In the genomic region with DNA sequence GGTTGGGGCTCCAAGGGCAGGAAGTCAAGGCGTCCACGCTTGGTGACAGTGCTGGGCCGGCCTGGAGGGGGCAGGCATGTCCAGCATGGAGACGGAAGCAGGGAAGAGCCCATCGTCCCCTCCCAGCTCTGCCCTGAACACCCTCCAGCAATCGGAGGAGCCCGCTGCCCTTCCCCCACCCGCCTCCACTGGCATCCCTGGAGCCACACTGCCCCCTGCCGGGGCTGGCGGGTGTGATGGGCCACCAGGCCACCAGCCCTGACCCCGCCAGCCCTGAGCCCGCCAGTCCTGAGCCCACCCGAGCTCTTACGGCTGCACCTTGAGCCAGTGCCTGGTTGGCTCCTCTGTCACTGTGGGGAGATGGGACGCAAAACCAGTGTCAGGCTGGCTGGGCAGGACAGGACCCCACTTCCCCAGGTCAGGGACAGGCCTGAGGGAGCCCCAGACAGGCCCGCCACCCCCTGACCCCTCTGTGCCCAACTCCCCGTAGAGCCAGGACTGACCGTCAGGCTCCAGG, we compare ENCODE assay signal across 9 cellular contexts. TPM values are rescaled to one million over a fixed set of nuclear protein-coding genes. Genes with fewer than 3 reads are reported as not detected.
DNase-seq lines count a peak whose midpoint lies in the region; ATAC-seq, FAIRE-seq and TF ChIP-seq lines count a peak whose summit lies in the region.
"Had no signal": no experiment of that assay in that cellular context is flagged by ENCODE, and none has a peak within 500 bp of the region (broad histone marks: within the 10 kb centered on the region; RNA-seq: fewer than 3 reads in every experiment).

No MANE protein-coding gene starts in this region.

- peaks cover 3% of the 10 kb centered on the region for H3F3A ChIP-seq in neural progenitor cell (ENCODE audit: low read depth)

- peak; percentile 28 to 41 for ATAC-seq in activated T-cell treated with anti-CD3 and anti-CD28 coated beads, Interleukin-2, amount 50 U/mL, for 72 hours (replicated peaks in 1 of 2)
- ATAC-seq in GM19324 (IDR thresholded peaks at IDR 0.05; ENCODE audit: low FRiP score, unreplicated experiment) = no peak

- H3K4me1 Mint-ChIP-seq in Caco-2 (ENCODE audit: low read depth, unreplicated experiment) (peaks cover 7% of the 10 kb centered on the region), neural progenitor cell (peaks cover 25% of the 10 kb centered on the region)
- peaks cover 8% of the 10 kb centered on the region for H3K4me1 Mint-ChIP-seq in activated T-cell treated with anti-CD3 and anti-CD28 coated beads, Interleukin-2, amount 50 U/mL, for 72 hours (ENCODE audit: low read depth)

- TF ChIP-seq POLR2A in stomach (IDR thresholded peaks at IDR 0.05) = no peak

- H3K27me3 Mint-ChIP-seq in Caco-2 (ENCODE audit: insufficient read depth, unreplicated experiment) (no peaks in the 10 kb centered on the region), neural progenitor cell (ENCODE audit: insufficient read depth, low read depth) (peaks cover 12% of the 10 kb centered on the region)
- peaks cover 7% of the 10 kb centered on the region for H3K27me3 Mint-ChIP-seq in activated T-cell treated with anti-CD3 and anti-CD28 coated beads, Interleukin-2, amount 50 U/mL, for 72 hours (ENCODE audit: low read depth)

- H4K20me1 ChIP-seq in neural progenitor cell (ENCODE audit: low read depth) = peaks cover 15% of the 10 kb centered on the region

- CTCF ChIA-PET in Caco-2 (lab: Charles Lee) = interaction anchor here (0.6 to 1.5 kb wide), 6 partner anchors 13 to 430 kb away, joined by 3 to 9 read pairs (median 4); partner anchors contain the start of gene ZNF778

- FAIRE-seq in RCC 7860 (lab: Jason Lieb, UNC) = no peak

- no peaks in the 10 kb centered on the region for H3K79me2 ChIP-seq in neural progenitor cell (ENCODE audit: low read depth)

- H3K27ac ChIP-seq in neural progenitor cell (no peak overlapping the region), stomach (no peak overlapping the region)

- H3K9me3 ChIP-seq in Caco-2 (no peaks in the 10 kb centered on the region), neural progenitor cell (ENCODE audit: low read depth) (no peaks in the 10 kb centered on the region), stomach (no peaks in the 10 kb centered on the region)

- H3K27ac Mint-ChIP-seq in Caco-2 (ENCODE audit: unreplicated experiment) (no peak overlapping the region), neural progenitor cell (no peak overlapping the region)
- no peak overlapping the region for H3K27ac Mint-ChIP-seq in activated T-cell treated with anti-CD3 and anti-CD28 coated beads, Interleukin-2, amount 50 U/mL, for 72 hours

- H3K27me3 ChIP-seq in Caco-2 (replicated peaks; ENCODE audit: control insufficient read depth, insufficient read depth, low read length) (peaks cover 2% of the 10 kb centered on the region), neural progenitor cell (peaks cover 41% of the 10 kb centered on the region), stomach (peaks cover 0 to 90% (median 50%) of the 10 kb centered on the region in 3 donors)

- no peak overlapping the region for H3K4me3 ChIP-seq in Caco-2 (ENCODE audit: low read depth, low read length)
- H3K4me3 ChIP-seq in fibroblast of the aortic adventitia (ENCODE audit: low read depth, low read length) = no peak overlapping the region
- no peak overlapping the region for H3K4me3 ChIP-seq in neural progenitor cell
- no peak overlapping the region for H3K4me3 ChIP-seq in stomach

- no peak for TF ChIP-seq EP300 in stomach (IDR thresholded peaks at IDR 0.05)

- H3K36me3 Mint-ChIP-seq in Caco-2 (ENCODE audit: insufficient read depth, unreplicated experiment) (no peaks in the 10 kb centered on the region), neural progenitor cell (no peaks in the 10 kb centered on the region)
- H3K36me3 Mint-ChIP-seq in activated T-cell treated with anti-CD3 and anti-CD28 coated beads, Interleukin-2, amount 50 U/mL, for 72 hours (ENCODE audit: insufficient read depth in 2 of 2) = no peaks in the 10 kb centered on the region

- TF ChIP-seq CTCF in Caco-2 (IDR thresholded peaks at IDR 0.05; ENCODE audit: insufficient read depth in 1 of 2, low read depth in 1 of 2, low read length in 1 of 2, severe bottlenecking in 1 of 2, unreplicated experiment in 1 of 2) (peak; percentile 87), fibroblast of the aortic adventitia (IDR thresholded peaks at IDR 0.05; ENCODE audit: insufficient read depth, low read length) (peak; percentile 83), neural progenitor cell (IDR thresholded peaks at IDR 0.05) (peak; percentile 87), stomach (IDR thresholded peaks at IDR 0.05) (peak in 5 of 7 experiments; percentile 60 to 93 (median 88))

- H3K36me3 ChIP-seq in Caco-2 (ENCODE audit: control insufficient read depth, insufficient read depth, low read length) = no peaks in the 10 kb centered on the region
- H3K36me3 ChIP-seq in neural progenitor cell = no peaks in the 10 kb centered on the region
- no peaks in the 10 kb centered on the region for H3K36me3 ChIP-seq in stomach

- peak overlapping the region; percentile 34 for H2AFZ ChIP-seq in neural progenitor cell (replicated peaks)

- no peak overlapping the region for H3K9ac ChIP-seq in neural progenitor cell

- WGBS in stomach, 5 donors = 12 to 70% (median 19%) methylated on average over 3 to 18 of the region's 18 CpGs

- intact Hi-C loops in Caco-2 (cut with micrococcal nuclease; ENCODE audit: unreplicated experiment) (loop anchor here (2.0 to 10.0 kb wide), 2 partner anchors 223 to 351 kb away; no protein-coding TSS in a partner anchor), stomach (cut with DNase I; ENCODE audit: low total_unique reads) (loop anchor here (5.0 kb wide), 1 partner anchor 225 kb away; no protein-coding TSS in a partner anchor)

- BruUV-seq in Caco-2 (replicated peaks; lab: Mats Ljungman, UMichigan) = no TSS peak

- peaks cover 19% of the 10 kb centered on the region for H3K4me1 ChIP-seq in Caco-2
- H3K4me1 ChIP-seq in neural progenitor cell = peaks cover 18% of the 10 kb centered on the region
- H3K4me1 ChIP-seq in stomach = peaks cover 23 to 32% (median 29%) of the 10 kb centered on the region in 4 donors

- no peak overlapping the region for H3K4me3 Mint-ChIP-seq in Caco-2 (ENCODE audit: unreplicated experiment)
- no peak overlapping the region for H3K4me3 Mint-ChIP-seq in activated T-cell treated with anti-CD3 and anti-CD28 coated beads, Interleukin-2, amount 50 U/mL, for 72 hours
- no peak overlapping the region for H3K4me3 Mint-ChIP-seq in neural progenitor cell

- POLR2A ChIA-PET in Caco-2 (lab: Charles Lee) = interaction anchor here (0.6 kb wide), 1 partner anchor 239 kb away, joined by 3 read pairs; no protein-coding TSS in a partner anchor

- DNase-seq in Caco-2 = peak; percentile 83 to 93
- peak; percentile 99 for DNase-seq in HuH-7 (ENCODE audit: low spot score)
- DNase-seq in RCC 7860 (ENCODE audit: low spot score) = peak; percentile 70
- DNase-seq in activated T-cell treated with anti-CD3 and anti-CD28 coated beads, Interleukin-2, amount 50 U/mL, for 72 hours = peak; percentile 90 to 97
- peak; percentile 67 for DNase-seq in fibroblast of the aortic adventitia (ENCODE audit: low read depth)
- DNase-seq in neural progenitor cell (ENCODE audit: low spot score) = peak; percentile 97
- peak; percentile 90 for DNase-seq in stomach

- no peaks in the 10 kb centered on the region for H3K9me3 Mint-ChIP-seq in Caco-2 (ENCODE audit: unreplicated experiment)
- no peaks in the 10 kb centered on the region for H3K9me3 Mint-ChIP-seq in activated T-cell treated with anti-CD3 and anti-CD28 coated beads, Interleukin-2, amount 50 U/mL, for 72 hours
- H3K9me3 Mint-ChIP-seq in neural progenitor cell = no peaks in the 10 kb centered on the region

- H3K4me2 ChIP-seq in neural progenitor cell = no peak overlapping the region

RNA-seq across cellular contexts. Expression of gene CDH15, which starts 4.1 kb away (rescaled TPM):
- total RNA-seq in Caco-2 (2022) (not detected in 2 replicates), fibroblast of the aortic adventitia (ENCODE audit: low replicate concordance) (0.09 TPM in 1 of 2 replicates, not detected in the other), neural progenitor cell (ENCODE audit: low replicate concordance) (not detected in 2 replicates), stomach (not detected)
- total RNA-seq in activated T-cell treated with anti-CD3 and anti-CD28 coated beads, Interleukin-2, amount 50 U/mL, for 72 hours = not detected
- polyA plus RNA-seq in stomach = under 1 TPM in 2 of 3 donors, not detected in 1; 0.20 to 0.31 TPM
- total RNA-seq: activated CD8-positive, alpha-beta memory T cell treated with anti-CD3 and anti-CD28 coated beads for 36 hours had no signal

RNA-seq across cellular contexts. Expression of gene SLC22A31, which starts 32.9 kb away (rescaled TPM):
- 4.9 and 6.7 TPM in 2 replicates for total RNA-seq in Caco-2 (2022)
- total RNA-seq in activated T-cell treated with anti-CD3 and anti-CD28 coated beads, Interleukin-2, amount 50 U/mL, for 72 hours = 1 to 10 TPM; 1.3 to 1.6 TPM
- not detected in 2 replicates for total RNA-seq in fibroblast of the aortic adventitia (ENCODE audit: low replicate concordance)
- total RNA-seq in neural progenitor cell (ENCODE audit: low replicate concordance) = 0.87 TPM in 1 of 2 replicates, not detected in the other
- 1 to 10 TPM in 1 of 5 donors, not detected in 4; 2.7 TPM for total RNA-seq in stomach
- polyA plus RNA-seq in stomach = 1 to 10 TPM; 1.4 to 6.4 (median 3.0) TPM
- total RNA-seq: activated CD8-positive, alpha-beta memory T cell treated with anti-CD3 and anti-CD28 coated beads for 36 hours had no signal

RNA-seq across cellular contexts. Expression of gene ZNF778, which starts 50.0 kb away (rescaled TPM):
- total RNA-seq in Caco-2 (2022) (13.1 and 18.1 TPM in 2 replicates), fibroblast of the aortic adventitia (ENCODE audit: low replicate concordance) (8.0 and 13.8 TPM in 2 replicates), neural progenitor cell (ENCODE audit: low replicate concordance) (21.5 and 26.1 TPM in 2 replicates), stomach (10 to 100 TPM in 1 of 5 donors, 1 to 10 TPM in 4; 4.1 to 11.7 (median 4.9) TPM)
- total RNA-seq in activated T-cell treated with anti-CD3 and anti-CD28 coated beads, Interleukin-2, amount 50 U/mL, for 72 hours = 10 to 100 TPM in 1 of 2 donors, 1 to 10 TPM in 1; 7.2 to 10.9 TPM
- polyA plus RNA-seq in stomach = 1 to 10 TPM; 1.2 to 7.2 (median 1.5) TPM
